17 cellular contexts compared by ENCODE assay signal in the genomic region with DNA sequence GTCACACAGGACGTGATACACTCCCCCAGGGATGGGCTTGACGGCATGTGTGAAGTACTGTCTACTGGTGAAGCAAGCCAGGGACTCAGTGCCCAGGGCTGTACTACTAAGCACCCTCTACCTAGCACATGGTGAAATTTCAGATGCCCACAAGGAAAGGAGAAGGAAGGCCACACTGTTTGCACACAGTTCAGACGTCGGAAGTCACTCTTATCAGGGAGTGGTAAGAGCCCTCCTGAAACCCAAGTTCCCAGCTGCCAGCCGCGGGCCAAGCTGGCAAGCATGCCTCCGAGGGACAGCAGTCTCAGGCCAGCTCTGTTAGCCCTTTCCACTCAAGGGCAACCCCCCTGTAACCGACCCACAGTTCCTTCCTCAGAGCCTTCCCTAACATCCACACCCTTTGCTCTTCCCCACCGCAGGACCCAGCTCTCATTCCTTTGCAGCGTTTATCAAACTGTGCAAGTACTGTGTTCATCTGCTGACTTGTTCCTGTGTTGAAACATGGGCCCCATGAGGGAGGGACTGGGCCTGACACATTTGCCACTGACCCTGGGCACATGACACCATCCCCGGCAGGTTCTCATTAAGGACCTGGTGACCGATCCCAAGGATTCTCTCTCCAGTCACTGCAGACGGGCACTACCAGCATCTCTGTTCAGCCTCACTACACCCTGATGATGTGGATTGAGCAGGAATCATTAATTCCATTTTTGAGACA. TPM values are rescaled to one million over a fixed set of nuclear protein-coding genes. Genes with fewer than 3 reads are reported as not detected.
DNase-seq lines count a peak whose midpoint lies in the region; ATAC-seq, FAIRE-seq and TF ChIP-seq lines count a peak whose summit lies in the region.
"Had no signal": no experiment of that assay in that cellular context is flagged by ENCODE, and none has a peak within 500 bp of the region (broad histone marks: within the 10 kb centered on the region; RNA-seq: fewer than 3 reads in every experiment).

No MANE protein-coding gene starts in this region.

- no peak overlapping the region for H3K4me2 ChIP-seq in K562 (ENCODE audit: insufficient read depth, low read length)

- no peaks in the 10 kb centered on the region for H3K27me3 ChIP-seq in right atrium auricular region
- no peaks in the 10 kb centered on the region for H3K27me3 ChIP-seq in K562 (ENCODE audit: control insufficient read depth in 2 of 2, insufficient read depth in 2 of 2, low read length in 2 of 2)
- H3K27me3 ChIP-seq in lower lobe of right lung (ENCODE audit: low read depth): no peaks in the 10 kb centered on the region
- H3K27me3 ChIP-seq: pancreas, thyroid gland had no signal

- H3K9me3 Mint-ChIP-seq in activated naive CD4-positive, alpha-beta T cell treated with anti-CD3 and anti-CD28 coated beads, Interleukin-2, amount 10 ng/mL, durations not matched to agents 7 days and 5 days: no peaks in the 10 kb centered on the region

- TF ChIP-seq RAD21 in K562 (CRISPR knock-in tag; conservative IDR thresholded peaks at IDR 0.05 in 1 of 2, IDR thresholded peaks at IDR 0.05 in 1 of 2): no peak

- in situ Hi-C loops in K562 (cut with MboI): no loop called here

- no peaks in the 10 kb centered on the region for H3K27me3 Mint-ChIP-seq in activated naive CD4-positive, alpha-beta T cell treated with anti-CD3 and anti-CD28 coated beads, Interleukin-2, amount 10 ng/mL, durations not matched to agents 7 days and 5 days

- BruUV-seq in K562 (replicated peaks; lab: Mats Ljungman, UMichigan): no TSS peak

- peaks cover 12% of the 10 kb centered on the region for H4K20me1 ChIP-seq in K562 (replicated peaks; ENCODE audit: control insufficient read depth, insufficient read depth, low read length)

- H3K4me1 Mint-ChIP-seq in activated naive CD4-positive, alpha-beta T cell treated with anti-CD3 and anti-CD28 coated beads, Interleukin-2, amount 10 ng/mL, durations not matched to agents 7 days and 5 days: peaks cover 3% of the 10 kb centered on the region

- no peak overlapping the region for H3K4me3 ChIP-seq in right atrium auricular region
- H3K4me3 ChIP-seq in K562: no peak overlapping the region
- H3K4me3 ChIP-seq in lower lobe of right lung: no peak overlapping the region
- H3K4me3 ChIP-seq: coronary artery, pancreas, thyroid gland had no signal

- TF ChIP-seq EP300 in K562 (IDR thresholded peaks at IDR 0.05; ENCODE audit: low read length): no peak

- H3K27ac ChIP-seq in right atrium auricular region (peak overlapping the region in 1 of 2 donors; percentile 39), K562 (ENCODE audit: extremely low read depth, low read depth, low read length) (no peak overlapping the region), lower lobe of right lung (peak overlapping the region; percentile 85)
- H3K27ac ChIP-seq: pancreas, thyroid gland had no signal

- DNase-seq in Right ventricle myocardium superior (no peak), right atrium auricular region (ENCODE audit: low spot score) (no peak), K562 (ENCODE audit: extremely low read depth in 1 of 4, low spot score in 3 of 4) (no peak), lower lobe of right lung (peak; percentile 77), medulla oblongata (ENCODE audit: extremely low spot score) (no peak), epidermal melanocyte (ENCODE audit: insufficient read length, low spot score) (no peak)
- DNase-seq in stimulated activated naive CD4-positive, alpha-beta T cell treated with Interleukin-2 at 50 U/mL for 16 hours (lab: John Stamatoyannopoulos, UW): no peak
- DNase-seq in activated naive CD4-positive, alpha-beta T cell treated with anti-CD3 and anti-CD28 coated beads, Interleukin-2, amount 10 ng/mL, durations not matched to agents 7 days and 5 days: no peak
- DNase-seq: activated CD4-positive, alpha-beta T cell treated with anti-CD3 and anti-CD28 coated beads, Interleukin-2, amount 50 U/mL, for 48 hours; activated gamma-delta T cell treated with Interleukin-2 at 50 U/mL for 16 hours; DMS53; NCI-H1092; NCI-H446 treated with DMSO at 0.1 percent for 48 hours; T-helper 1 cell; thyroid gland had no signal

- intact Hi-C loops in Right ventricle myocardium superior (cut with DNase I) (no loop called here), K562 (cut with micrococcal nuclease) (no loop called here), lower lobe of right lung (cut with DNase I) (no loop called here)

- no peak overlapping the region for H3K27ac Mint-ChIP-seq in activated naive CD4-positive, alpha-beta T cell treated with anti-CD3 and anti-CD28 coated beads, Interleukin-2, amount 10 ng/mL, durations not matched to agents 7 days and 5 days

- H3K9ac ChIP-seq in K562 (ENCODE audit: insufficient read depth in 1 of 2, low read depth in 2 of 2, low read length in 2 of 2): peak overlapping the region in 1 of 2 experiments; percentile 42; a peak in 1 of 4 replicates

- ATAC-seq in Right ventricle myocardium superior (ENCODE audit: poor library complexity) (peak; percentile 39), K562 (no peak), lower lobe of right lung (peak; percentile 91)

- POLR2A ChIA-PET in K562 (lab: Yijun Ruan, JAX): no interaction called here

- H3K36me3 ChIP-seq in right atrium auricular region: peaks cover 8% of the 10 kb centered on the region
- peaks cover 17% of the 10 kb centered on the region; the same call in 1 of the 3 replicates for H3K36me3 ChIP-seq in K562 (ENCODE audit: control insufficient read depth, insufficient read depth, low read length)
- peaks cover 35% of the 10 kb centered on the region for H3K36me3 ChIP-seq in lower lobe of right lung
- H3K36me3 ChIP-seq: pancreas had no signal

- H3K4me3 Mint-ChIP-seq in activated naive CD4-positive, alpha-beta T cell treated with anti-CD3 and anti-CD28 coated beads, Interleukin-2, amount 10 ng/mL, durations not matched to agents 7 days and 5 days: no peak overlapping the region

- TF ChIP-seq POLR2A in K562 (conservative IDR thresholded peaks at IDR 0.05): no peak

- H2AFZ ChIP-seq in K562 (ENCODE audit: low read depth, low read length): no peak overlapping the region

- no peaks in the 10 kb centered on the region for H3K79me2 ChIP-seq in K562 (ENCODE audit: control insufficient read depth, insufficient read depth, low read length)

- CTCF ChIA-PET in K562 (lab: Yijun Ruan, JAX; ENCODE audit: low intra/inter-chr PET ratio): no interaction called here
- CTCF ChIA-PET in activated naive CD4-positive, alpha-beta T cell treated with anti-CD3 and anti-CD28 coated beads, Interleukin-2, amount 10 ng/mL, durations not matched to agents 7 days and 5 days (lab: Charles Lee): no interaction called here

- H3K36me3 Mint-ChIP-seq in activated naive CD4-positive, alpha-beta T cell treated with anti-CD3 and anti-CD28 coated beads, Interleukin-2, amount 10 ng/mL, durations not matched to agents 7 days and 5 days: peaks cover 20% of the 10 kb centered on the region

- H3K4me1 ChIP-seq in right atrium auricular region (peaks cover 0 to 56% of the 10 kb centered on the region in 2 donors), K562 (replicated peaks in 1 of 2; ENCODE audit: control insufficient read depth in 2 of 2, insufficient read depth in 2 of 2, low read length in 2 of 2) (peaks cover 0 to 11% of the 10 kb centered on the region in 2 experiments; a peak in 2 of 5 replicates), lower lobe of right lung (peaks cover 76% of the 10 kb centered on the region)
- H3K4me1 ChIP-seq: pancreas had no signal

- TF ChIP-seq CTCF in right atrium auricular region (IDR thresholded peaks at IDR 0.05) (no peak), K562 (IDR thresholded peaks at IDR 0.05 in 2 of 3, conservative IDR thresholded peaks at IDR 0.05 in 1 of 3; ENCODE audit: insufficient read depth in 2 of 3, low read depth in 1 of 3, low read length in 3 of 3) (no peak), lower lobe of right lung (IDR thresholded peaks at IDR 0.05) (no peak)

- H3K9me3 ChIP-seq in right atrium auricular region (no peaks in the 10 kb centered on the region), K562 (replicated peaks; ENCODE audit: control insufficient read depth, insufficient read depth, low read depth, low read length) (no peaks in the 10 kb centered on the region), lower lobe of right lung (no peaks in the 10 kb centered on the region)
- H3K9me3 ChIP-seq: pancreas, thyroid gland had no signal

- FAIRE-seq in K562 (lab: Jason Lieb, UNC): no peak
- FAIRE-seq: pancreas had no signal

- no peaks in the 10 kb centered on the region for H3K9me1 ChIP-seq in K562 (ENCODE audit: control insufficient read depth, insufficient read depth, low read length)

- 67% methylated on average over 13 of the region's 13 CpGs for WGBS in K562 (ENCODE audit: insufficient coverage, low coverage, missing lambda C conversion rate)

RNA-seq across cellular contexts. Expression of gene SLC66A1, which starts 58.5 kb away (rescaled TPM):
- 5.8 TPM for total RNA-seq in Right ventricle myocardium superior
- 1 to 10 TPM; 6.8 to 9.7 TPM for total RNA-seq in right atrium auricular region
- total RNA-seq in K562 (2011; cell fraction: chromatin; rRNA removed; ENCODE audit: low replicate concordance): 37.0 and 99.3 TPM in 2 replicates
- total RNA-seq in K562 (2011; cell fraction: nucleolus; rRNA removed): 85.8 and 97.7 TPM in 2 replicates
- 62.2 and 63.1 TPM in 2 replicates for total RNA-seq in K562 (2011; cell fraction: nucleoplasm; rRNA removed)
- total RNA-seq in K562 (2014; rRNA removed): 28.9 and 34.0 TPM in 2 replicates
- 8.5 and 10.4 TPM in 2 replicates for total RNA-seq in K562 (2014; rRNA removed; fragmentation: Illumina TruSeq; extraction: Trizol)
- total RNA-seq in K562 (2015; rRNA removed; fragmentation: Illumina TruSeq; extraction: Trizol): 18.6 and 21.6 TPM in 2 replicates
- 26.5 and 29.5 TPM in 2 replicates for total RNA-seq in K562 (2021)
- 27.0 and 29.2 TPM in 2 replicates for polyA plus RNA-seq in K562 (2011; rRNA removed)
- 36.4 and 92.5 TPM in 2 replicates for polyA plus RNA-seq in K562 (2011; cell fraction: cytosol; rRNA removed)
- polyA plus RNA-seq in K562 (2011; cell fraction: nucleus; rRNA removed): 35.5 and 82.2 TPM in 2 replicates
- 23.2 and 37.9 TPM in 2 replicates for polyA plus RNA-seq in K562 (2012)
- polyA plus RNA-seq in K562 (2014; fragmentation: Illumina TruSeq; extraction: Trizol): 16.3 and 26.6 TPM in 2 replicates
- 1 to 10 TPM; 1.2 to 1.6 TPM for polyA plus RNA-seq in K562 (2014; fragmentation: Nextera tagmentation; extraction: Ambion mirVana)
- polyA plus RNA-seq in K562 (2014; rRNA removed): 35.2 and 40.8 TPM in 2 replicates
- polyA minus RNA-seq in K562 (2011; rRNA and poly(A)+ RNA removed): 12.7 and 14.9 TPM in 2 replicates
- polyA minus RNA-seq in K562 (2011; cell fraction: cytosol; rRNA and poly(A)+ RNA removed): 15.3 and 16.8 TPM in 2 replicates
- 26.2 and 33.7 TPM in 2 replicates for polyA minus RNA-seq in K562 (2011; cell fraction: nucleus; rRNA and poly(A)+ RNA removed)
- 15.4 TPM for total RNA-seq in lower lobe of right lung

RNA-seq across cellular contexts. Expression of gene AKR7A2, which starts 58.7 kb away (rescaled TPM):
- total RNA-seq in Right ventricle myocardium superior: 40.6 TPM
- 10 to 100 TPM; 51.1 to 69.3 TPM for total RNA-seq in right atrium auricular region
- total RNA-seq in K562 (2011; cell fraction: chromatin; rRNA removed; ENCODE audit: low replicate concordance): 18.7 and 45.9 TPM in 2 replicates
- total RNA-seq in K562 (2011; cell fraction: nucleolus; rRNA removed): 36.8 and 39.0 TPM in 2 replicates
- total RNA-seq in K562 (2011; cell fraction: nucleoplasm; rRNA removed): 28.7 and 34.9 TPM in 2 replicates
- 78.4 and 108 TPM in 2 replicates for total RNA-seq in K562 (2014; rRNA removed)
- 26.1 and 32.3 TPM in 2 replicates for total RNA-seq in K562 (2014; rRNA removed; fragmentation: Illumina TruSeq; extraction: Trizol)
- total RNA-seq in K562 (2015; rRNA removed; fragmentation: Illumina TruSeq; extraction: Trizol): 65.2 and 66.0 TPM in 2 replicates
- 71.7 and 74.4 TPM in 2 replicates for total RNA-seq in K562 (2021)
- 49.4 and 57.1 TPM in 2 replicates for polyA plus RNA-seq in K562 (2011; rRNA removed)
- polyA plus RNA-seq in K562 (2011; cell fraction: cytosol; rRNA removed): 83.1 and 114 TPM in 2 replicates
- polyA plus RNA-seq in K562 (2011; cell fraction: nucleus; rRNA removed): 34.0 and 41.0 TPM in 2 replicates
- 57.6 and 109 TPM in 2 replicates for polyA plus RNA-seq in K562 (2012)
- 41.1 and 50.6 TPM in 2 replicates for polyA plus RNA-seq in K562 (2014; fragmentation: Illumina TruSeq; extraction: Trizol)
- polyA plus RNA-seq in K562 (2014; fragmentation: Nextera tagmentation; extraction: Ambion mirVana): 1 to 10 TPM; 2.0 to 4.0 TPM
- polyA plus RNA-seq in K562 (2014; rRNA removed): 74.7 and 83.6 TPM in 2 replicates
- polyA minus RNA-seq in K562 (2011; rRNA and poly(A)+ RNA removed): 16.8 and 22.0 TPM in 2 replicates
- 22.1 and 40.4 TPM in 2 replicates for polyA minus RNA-seq in K562 (2011; cell fraction: cytosol; rRNA and poly(A)+ RNA removed)
- 19.1 and 22.7 TPM in 2 replicates for polyA minus RNA-seq in K562 (2011; cell fraction: nucleus; rRNA and poly(A)+ RNA removed)
- 37.4 TPM for total RNA-seq in lower lobe of right lung
